In the genomic region with DNA sequence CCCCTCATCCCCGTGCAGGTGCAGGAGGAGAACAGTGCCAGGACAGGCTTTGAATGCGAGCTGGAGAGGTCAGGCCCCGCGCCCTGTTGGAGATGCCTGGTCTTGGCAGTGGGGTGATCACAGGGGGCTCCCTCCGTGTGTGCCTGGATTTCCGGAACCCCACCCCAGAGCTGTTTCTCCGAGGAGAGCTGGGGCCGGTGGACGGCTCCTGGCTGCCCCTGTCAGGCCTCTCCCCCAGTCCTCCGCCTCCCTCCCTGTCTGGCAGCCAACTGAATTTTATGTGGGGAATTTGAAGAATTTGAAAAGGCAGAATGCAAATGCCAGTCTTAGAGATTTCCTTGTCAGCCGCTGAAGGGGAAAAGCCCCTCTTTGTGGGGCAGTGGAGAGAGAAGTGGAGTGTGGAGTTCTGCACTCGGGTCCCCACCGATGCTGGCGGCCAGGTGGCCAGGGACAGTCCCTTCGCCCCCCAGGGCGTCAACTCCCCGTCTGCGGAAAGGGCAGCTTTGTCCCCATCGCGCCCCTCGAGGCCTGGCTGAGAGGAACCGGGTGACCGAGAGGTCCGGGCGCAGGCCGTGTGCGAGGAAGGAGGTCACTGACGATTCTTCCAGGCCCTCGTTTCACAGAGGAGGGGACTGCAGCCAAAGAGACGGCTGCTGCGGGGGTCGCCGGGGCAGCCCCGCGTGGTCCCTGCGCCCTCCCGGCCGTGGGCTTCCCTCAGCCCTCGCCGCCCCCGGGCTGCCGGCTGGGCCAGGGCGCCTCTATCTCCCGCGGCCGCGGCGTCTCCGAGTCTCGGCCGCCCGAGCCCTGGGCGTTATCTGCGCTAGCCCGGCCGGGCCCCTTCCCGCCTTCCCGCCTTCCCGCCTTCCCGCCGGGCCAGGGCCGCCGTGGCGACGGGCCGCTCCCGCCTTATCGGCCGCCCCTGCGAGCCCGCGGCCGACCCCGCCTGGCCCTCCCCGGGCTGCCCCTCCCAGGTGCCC, we compare ENCODE assay signal across 1 cellular context.
TF ChIP-seq lines count a peak whose summit lies in the region.

No MANE protein-coding gene starts in this region.

TF ChIP-seq in K562, 482 proteins besides CTCF, POLR2A, EP300 and RAD21 (continued from another document and continues in another):
- TF ChIP-seq NFYB (IDR thresholded peaks at IDR 0.05; ENCODE audit: extremely low read depth, insufficient read length) (no peak), SETDB1 (IDR thresholded peaks at IDR 0.05; ENCODE audit: low read length) (no peak), ZNF165 (CRISPR knock-in tag; IDR thresholded peaks at IDR 0.05; ENCODE audit: borderline replicate concordance) (no peak), NCOA4 (IDR thresholded peaks at IDR 0.05; ENCODE audit: partially characterized antibody) (no peak), IRF2 (CRISPR knock-in tag; IDR thresholded peaks at IDR 0.05) (no peak), LEF1 (IDR thresholded peaks at IDR 0.05) (no peak), RFX7 (CRISPR knock-in tag; IDR thresholded peaks at IDR 0.05) (no peak), NR2C1 (IDR thresholded peaks at IDR 0.05) (no peak), NR2C1 (tag; IDR thresholded peaks at IDR 0.05) (peak; percentile 27; the same call in 1 of the 2 replicates), ZNF764 (CRISPR knock-in tag; IDR thresholded peaks at IDR 0.05; ENCODE audit: low read depth) (no peak), FOXJ2 (tag; IDR thresholded peaks at IDR 0.05) (no peak), TAF7 (tag; IDR thresholded peaks at IDR 0.05) (no peak), ZNF146 (CRISPR knock-in tag; IDR thresholded peaks at IDR 0.05; ENCODE audit: unreplicated experiment) (no peak), SRSF1 (IDR thresholded peaks at IDR 0.05; ENCODE audit: low read depth, low read length) (no peak), ZNF263 (CRISPR knock-in tag; IDR thresholded peaks at IDR 0.05; ENCODE audit: borderline replicate concordance) (no peak; the same call in 1 of the 2 replicates), SRSF3 (IDR thresholded peaks at IDR 0.05; ENCODE audit: insufficient read depth, low read length) (0 out of 2 replicates have a peak, but pooled peaks have one; percentile 73), SRSF9 (IDR thresholded peaks at IDR 0.05; ENCODE audit: borderline replicate concordance, low read depth, low read length) (no peak), ZNF212 (CRISPR knock-in tag; IDR thresholded peaks at IDR 0.05) (no peak), ZBTB17 (CRISPR knock-in tag; IDR thresholded peaks at IDR 0.05) (peak; percentile 73; the same call in 1 of the 2 replicates), ZNF445 (CRISPR knock-in tag; IDR thresholded peaks at IDR 0.05; ENCODE audit: low read depth) (no peak), CREB1 (IDR thresholded peaks at IDR 0.05) (no peak), CREB1 (CRISPR knock-in tag; IDR thresholded peaks at IDR 0.05) (no peak), ZNF175 (CRISPR knock-in tag; IDR thresholded peaks at IDR 0.05; ENCODE audit: low read depth) (peak; percentile 81), COPS2 (conservative IDR thresholded peaks at IDR 0.05) (no peak), ZNF785 (CRISPR knock-in tag; IDR thresholded peaks at IDR 0.05) (no peak), TFAM (CRISPR knock-in tag; conservative IDR thresholded peaks at IDR 0.05) (no peak), ETV1 (tag; conservative IDR thresholded peaks at IDR 0.05; ENCODE audit: low read depth) (0 out of 2 replicates have a peak, but pooled peaks have one; percentile 5), CHCHD3 (CRISPR knock-in tag; IDR thresholded peaks at IDR 0.05) (no peak), SMC3 (conservative IDR thresholded peaks at IDR 0.05; ENCODE audit: insufficient read depth, low read depth, low read length) (no peak)
- TF ChIP-seq, protein P1, sequence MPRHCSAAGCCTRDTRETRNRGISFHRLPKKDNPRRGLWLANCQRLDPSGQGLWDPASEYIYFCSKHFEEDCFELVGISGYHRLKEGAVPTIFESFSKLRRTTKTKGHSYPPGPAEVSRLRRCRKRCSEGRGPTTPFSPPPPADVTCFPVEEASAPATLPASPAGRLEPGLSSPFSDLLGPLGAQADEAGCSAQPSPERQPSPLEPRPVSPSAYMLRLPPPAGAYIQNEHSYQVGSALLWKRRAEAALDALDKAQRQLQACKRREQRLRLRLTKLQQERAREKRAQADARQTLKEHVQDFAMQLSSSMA (CRISPR knock-in tag; IDR thresholded peaks at IDR 0.05): 0 out of 2 replicates have a peak, but pooled peaks have one; percentile 27
- TF ChIP-seq, protein P2, sequence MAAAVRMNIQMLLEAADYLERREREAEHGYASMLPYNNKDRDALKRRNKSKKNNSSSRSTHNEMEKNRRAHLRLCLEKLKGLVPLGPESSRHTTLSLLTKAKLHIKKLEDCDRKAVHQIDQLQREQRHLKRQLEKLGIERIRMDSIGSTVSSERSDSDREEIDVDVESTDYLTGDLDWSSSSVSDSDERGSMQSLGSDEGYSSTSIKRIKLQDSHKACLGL (CRISPR knock-in tag; IDR thresholded peaks at IDR 0.05; ENCODE audit: borderline replicate concordance, poor library complexity, severe bottlenecking): no peak
- TF ChIP-seq, protein P3, sequence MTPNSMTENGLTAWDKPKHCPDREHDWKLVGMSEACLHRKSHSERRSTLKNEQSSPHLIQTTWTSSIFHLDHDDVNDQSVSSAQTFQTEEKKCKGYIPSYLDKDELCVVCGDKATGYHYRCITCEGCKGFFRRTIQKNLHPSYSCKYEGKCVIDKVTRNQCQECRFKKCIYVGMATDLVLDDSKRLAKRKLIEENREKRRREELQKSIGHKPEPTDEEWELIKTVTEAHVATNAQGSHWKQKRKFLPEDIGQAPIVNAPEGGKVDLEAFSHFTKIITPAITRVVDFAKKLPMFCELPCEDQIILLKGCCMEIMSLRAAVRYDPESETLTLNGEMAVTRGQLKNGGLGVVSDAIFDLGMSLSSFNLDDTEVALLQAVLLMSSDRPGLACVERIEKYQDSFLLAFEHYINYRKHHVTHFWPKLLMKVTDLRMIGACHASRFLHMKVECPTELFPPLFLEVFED (CRISPR knock-in tag; conservative IDR thresholded peaks at IDR 0.05): no peak
- TF ChIP-seq, protein P4, sequence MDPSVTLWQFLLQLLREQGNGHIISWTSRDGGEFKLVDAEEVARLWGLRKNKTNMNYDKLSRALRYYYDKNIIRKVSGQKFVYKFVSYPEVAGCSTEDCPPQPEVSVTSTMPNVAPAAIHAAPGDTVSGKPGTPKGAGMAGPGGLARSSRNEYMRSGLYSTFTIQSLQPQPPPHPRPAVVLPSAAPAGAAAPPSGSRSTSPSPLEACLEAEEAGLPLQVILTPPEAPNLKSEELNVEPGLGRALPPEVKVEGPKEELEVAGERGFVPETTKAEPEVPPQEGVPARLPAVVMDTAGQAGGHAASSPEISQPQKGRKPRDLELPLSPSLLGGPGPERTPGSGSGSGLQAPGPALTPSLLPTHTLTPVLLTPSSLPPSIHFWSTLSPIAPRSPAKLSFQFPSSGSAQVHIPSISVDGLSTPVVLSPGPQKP (CRISPR knock-in tag; IDR thresholded peaks at IDR 0.05): no peak
- TF ChIP-seq, protein P5, sequence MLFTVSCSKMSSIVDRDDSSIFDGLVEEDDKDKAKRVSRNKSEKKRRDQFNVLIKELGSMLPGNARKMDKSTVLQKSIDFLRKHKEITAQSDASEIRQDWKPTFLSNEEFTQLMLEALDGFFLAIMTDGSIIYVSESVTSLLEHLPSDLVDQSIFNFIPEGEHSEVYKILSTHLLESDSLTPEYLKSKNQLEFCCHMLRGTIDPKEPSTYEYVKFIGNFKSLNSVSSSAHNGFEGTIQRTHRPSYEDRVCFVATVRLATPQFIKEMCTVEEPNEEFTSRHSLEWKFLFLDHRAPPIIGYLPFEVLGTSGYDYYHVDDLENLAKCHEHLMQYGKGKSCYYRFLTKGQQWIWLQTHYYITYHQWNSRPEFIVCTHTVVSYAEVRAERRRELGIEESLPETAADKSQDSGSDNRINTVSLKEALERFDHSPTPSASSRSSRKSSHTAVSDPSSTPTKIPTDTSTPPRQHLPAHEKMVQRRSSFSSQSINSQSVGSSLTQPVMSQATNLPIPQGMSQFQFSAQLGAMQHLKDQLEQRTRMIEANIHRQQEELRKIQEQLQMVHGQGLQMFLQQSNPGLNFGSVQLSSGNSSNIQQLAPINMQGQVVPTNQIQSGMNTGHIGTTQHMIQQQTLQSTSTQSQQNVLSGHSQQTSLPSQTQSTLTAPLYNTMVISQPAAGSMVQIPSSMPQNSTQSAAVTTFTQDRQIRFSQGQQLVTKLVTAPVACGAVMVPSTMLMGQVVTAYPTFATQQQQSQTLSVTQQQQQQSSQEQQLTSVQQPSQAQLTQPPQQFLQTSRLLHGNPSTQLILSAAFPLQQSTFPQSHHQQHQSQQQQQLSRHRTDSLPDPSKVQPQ (CRISPR knock-in tag; IDR thresholded peaks at IDR 0.05; ENCODE audit: borderline replicate concordance): no peak
- TF ChIP-seq, protein P6, sequence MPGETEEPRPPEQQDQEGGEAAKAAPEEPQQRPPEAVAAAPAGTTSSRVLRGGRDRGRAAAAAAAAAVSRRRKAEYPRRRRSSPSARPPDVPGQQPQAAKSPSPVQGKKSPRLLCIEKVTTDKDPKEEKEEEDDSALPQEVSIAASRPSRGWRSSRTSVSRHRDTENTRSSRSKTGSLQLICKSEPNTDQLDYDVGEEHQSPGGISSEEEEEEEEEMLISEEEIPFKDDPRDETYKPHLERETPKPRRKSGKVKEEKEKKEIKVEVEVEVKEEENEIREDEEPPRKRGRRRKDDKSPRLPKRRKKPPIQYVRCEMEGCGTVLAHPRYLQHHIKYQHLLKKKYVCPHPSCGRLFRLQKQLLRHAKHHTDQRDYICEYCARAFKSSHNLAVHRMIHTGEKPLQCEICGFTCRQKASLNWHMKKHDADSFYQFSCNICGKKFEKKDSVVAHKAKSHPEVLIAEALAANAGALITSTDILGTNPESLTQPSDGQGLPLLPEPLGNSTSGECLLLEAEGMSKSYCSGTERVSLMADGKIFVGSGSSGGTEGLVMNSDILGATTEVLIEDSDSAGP (CRISPR knock-in tag; IDR thresholded peaks at IDR 0.05): no peak
- TF ChIP-seq, protein P7, sequence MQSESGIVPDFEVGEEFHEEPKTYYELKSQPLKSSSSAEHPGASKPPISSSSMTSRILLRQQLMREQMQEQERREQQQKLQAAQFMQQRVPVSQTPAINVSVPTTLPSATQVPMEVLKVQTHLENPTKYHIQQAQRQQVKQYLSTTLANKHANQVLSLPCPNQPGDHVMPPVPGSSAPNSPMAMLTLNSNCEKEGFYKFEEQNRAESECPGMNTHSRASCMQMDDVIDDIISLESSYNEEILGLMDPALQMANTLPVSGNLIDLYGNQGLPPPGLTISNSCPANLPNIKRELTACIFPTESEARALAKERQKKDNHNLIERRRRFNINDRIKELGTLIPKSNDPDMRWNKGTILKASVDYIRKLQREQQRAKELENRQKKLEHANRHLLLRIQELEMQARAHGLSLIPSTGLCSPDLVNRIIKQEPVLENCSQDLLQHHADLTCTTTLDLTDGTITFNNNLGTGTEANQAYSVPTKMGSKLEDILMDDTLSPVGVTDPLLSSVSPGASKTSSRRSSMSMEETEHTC (IDR thresholded peaks at IDR 0.05): 0 out of 2 replicates have a peak, but pooled peaks have one; percentile 13
- TF ChIP-seq, protein P8, sequence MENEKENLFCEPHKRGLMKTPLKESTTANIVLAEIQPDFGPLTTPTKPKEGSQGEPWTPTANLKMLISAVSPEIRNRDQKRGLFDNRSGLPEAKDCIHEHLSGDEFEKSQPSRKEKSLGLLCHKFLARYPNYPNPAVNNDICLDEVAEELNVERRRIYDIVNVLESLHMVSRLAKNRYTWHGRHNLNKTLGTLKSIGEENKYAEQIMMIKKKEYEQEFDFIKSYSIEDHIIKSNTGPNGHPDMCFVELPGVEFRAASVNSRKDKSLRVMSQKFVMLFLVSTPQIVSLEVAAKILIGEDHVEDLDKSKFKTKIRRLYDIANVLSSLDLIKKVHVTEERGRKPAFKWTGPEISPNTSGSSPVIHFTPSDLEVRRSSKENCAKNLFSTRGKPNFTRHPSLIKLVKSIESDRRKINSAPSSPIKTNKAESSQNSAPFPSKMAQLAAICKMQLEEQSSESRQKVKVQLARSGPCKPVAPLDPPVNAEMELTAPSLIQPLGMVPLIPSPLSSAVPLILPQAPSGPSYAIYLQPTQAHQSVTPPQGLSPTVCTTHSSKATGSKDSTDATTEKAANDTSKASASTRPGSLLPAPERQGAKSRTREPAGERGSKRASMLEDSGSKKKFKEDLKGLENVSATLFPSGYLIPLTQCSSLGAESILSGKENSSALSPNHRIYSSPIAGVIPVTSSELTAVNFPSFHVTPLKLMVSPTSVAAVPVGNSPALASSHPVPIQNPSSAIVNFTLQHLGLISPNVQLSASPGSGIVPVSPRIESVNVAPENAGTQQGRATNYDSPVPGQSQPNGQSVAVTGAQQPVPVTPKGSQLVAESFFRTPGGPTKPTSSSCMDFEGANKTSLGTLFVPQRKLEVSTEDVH (IDR thresholded peaks at IDR 0.05; ENCODE audit: low read depth, partially characterized antibody): no peak
- TF ChIP-seq, protein P9, sequence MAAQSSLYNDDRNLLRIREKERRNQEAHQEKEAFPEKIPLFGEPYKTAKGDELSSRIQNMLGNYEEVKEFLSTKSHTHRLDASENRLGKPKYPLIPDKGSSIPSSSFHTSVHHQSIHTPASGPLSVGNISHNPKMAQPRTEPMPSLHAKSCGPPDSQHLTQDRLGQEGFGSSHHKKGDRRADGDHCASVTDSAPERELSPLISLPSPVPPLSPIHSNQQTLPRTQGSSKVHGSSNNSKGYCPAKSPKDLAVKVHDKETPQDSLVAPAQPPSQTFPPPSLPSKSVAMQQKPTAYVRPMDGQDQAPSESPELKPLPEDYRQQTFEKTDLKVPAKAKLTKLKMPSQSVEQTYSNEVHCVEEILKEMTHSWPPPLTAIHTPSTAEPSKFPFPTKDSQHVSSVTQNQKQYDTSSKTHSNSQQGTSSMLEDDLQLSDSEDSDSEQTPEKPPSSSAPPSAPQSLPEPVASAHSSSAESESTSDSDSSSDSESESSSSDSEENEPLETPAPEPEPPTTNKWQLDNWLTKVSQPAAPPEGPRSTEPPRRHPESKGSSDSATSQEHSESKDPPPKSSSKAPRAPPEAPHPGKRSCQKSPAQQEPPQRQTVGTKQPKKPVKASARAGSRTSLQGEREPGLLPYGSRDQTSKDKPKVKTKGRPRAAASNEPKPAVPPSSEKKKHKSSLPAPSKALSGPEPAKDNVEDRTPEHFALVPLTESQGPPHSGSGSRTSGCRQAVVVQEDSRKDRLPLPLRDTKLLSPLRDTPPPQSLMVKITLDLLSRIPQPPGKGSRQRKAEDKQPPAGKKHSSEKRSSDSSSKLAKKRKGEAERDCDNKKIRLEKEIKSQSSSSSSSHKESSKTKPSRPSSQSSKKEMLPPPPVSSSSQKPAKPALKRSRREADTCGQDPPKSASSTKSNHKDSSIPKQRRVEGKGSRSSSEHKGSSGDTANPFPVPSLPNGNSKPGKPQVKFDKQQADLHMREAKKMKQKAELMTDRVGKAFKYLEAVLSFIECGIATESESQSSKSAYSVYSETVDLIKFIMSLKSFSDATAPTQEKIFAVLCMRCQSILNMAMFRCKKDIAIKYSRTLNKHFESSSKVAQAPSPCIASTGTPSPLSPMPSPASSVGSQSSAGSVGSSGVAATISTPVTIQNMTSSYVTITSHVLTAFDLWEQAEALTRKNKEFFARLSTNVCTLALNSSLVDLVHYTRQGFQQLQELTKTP (IDR thresholded peaks at IDR 0.05; ENCODE audit: low read depth in 1 of 2, partially characterized antibody in 2 of 2): no peak
- TF ChIP-seq, protein P10, sequence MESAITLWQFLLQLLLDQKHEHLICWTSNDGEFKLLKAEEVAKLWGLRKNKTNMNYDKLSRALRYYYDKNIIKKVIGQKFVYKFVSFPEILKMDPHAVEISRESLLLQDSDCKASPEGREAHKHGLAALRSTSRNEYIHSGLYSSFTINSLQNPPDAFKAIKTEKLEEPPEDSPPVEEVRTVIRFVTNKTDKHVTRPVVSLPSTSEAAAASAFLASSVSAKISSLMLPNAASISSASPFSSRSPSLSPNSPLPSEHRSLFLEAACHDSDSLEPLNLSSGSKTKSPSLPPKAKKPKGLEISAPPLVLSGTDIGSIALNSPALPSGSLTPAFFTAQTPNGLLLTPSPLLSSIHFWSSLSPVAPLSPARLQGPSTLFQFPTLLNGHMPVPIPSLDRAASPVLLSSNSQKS (CRISPR knock-in tag; IDR thresholded peaks at IDR 0.05): no peak
